Comparison of ENCODE assay signal across 12 cellular contexts in genomic region chr20:2109425-2110210, GRCh38. TPM values are rescaled to one million over a fixed set of nuclear protein-coding genes. Genes with fewer than 3 reads are reported as not detected.
DNase-seq lines count a peak whose midpoint lies in the region; ATAC-seq and TF ChIP-seq lines count a peak whose summit lies in the region.
"Had no signal": no experiment of that assay in that cellular context is flagged by ENCODE, and none has a peak within 500 bp of the region (broad histone marks: within the 10 kb centered on the region; RNA-seq: fewer than 3 reads in every experiment).

No MANE protein-coding gene starts in this region.

- H3K27me3 ChIP-seq in ACC112 (ENCODE audit: insufficient read depth, low read length) (no peaks in the 10 kb centered on the region), Loucy (ENCODE audit: insufficient read depth, low read length, poor library complexity, severe bottlenecking) (no peaks in the 10 kb centered on the region), esophagus squamous epithelium (no peaks in the 10 kb centered on the region)
- H3K27me3 ChIP-seq: foreskin keratinocyte, spleen had no signal

- DNase-seq in esophagus squamous epithelium (lab: John Stamatoyannopoulos, UW): no peak
- peak; percentile 46 for DNase-seq in mucosa of gallbladder (ENCODE audit: low spot score)
- no peak for DNase-seq in NCI-H1930 (lab: John Stamatoyannopoulos, UW)
- no peak for DNase-seq in GM03348 (ENCODE audit: low spot score)
- no peak for DNase-seq in hepatic stellate cell (ENCODE audit: low spot score)
- DNase-seq: activated effector memory CD4-positive, alpha-beta T cell treated with anti-CD3 and anti-CD28 coated beads, Interleukin-2, amount 50 U/mL, for 16 hours; NCI-H2081; spleen had no signal

- TF ChIP-seq CTCF in Loucy (conservative IDR thresholded peaks at IDR 0.05; ENCODE audit: low read length) (no peak), esophagus squamous epithelium (IDR thresholded peaks at IDR 0.05) (no peak)

- ATAC-seq in GM18870 (IDR thresholded peaks at IDR 0.05; ENCODE audit: unreplicated experiment): no peak

- H3K36me3 ChIP-seq in ACC112 (ENCODE audit: insufficient read depth, low read length) (peaks cover 8% of the 10 kb centered on the region; the same call in 1 of the 2 replicates), Loucy (ENCODE audit: insufficient read depth, low read length) (peaks cover 20% of the 10 kb centered on the region; the same call in 1 of the 2 replicates), esophagus squamous epithelium (peaks cover 0 to 50% (median 0%) of the 10 kb centered on the region in 3 donors)

- no peaks in the 10 kb centered on the region for H3F3A ChIP-seq in Loucy (ENCODE audit: low read depth)

- H4K20me1 ChIP-seq in Loucy (ENCODE audit: insufficient read depth, low read length, poor library complexity, severe bottlenecking): peaks cover 76% of the 10 kb centered on the region

- TF ChIP-seq POLR2A in esophagus squamous epithelium (IDR thresholded peaks at IDR 0.05): no peak

- H3K9me2 ChIP-seq in Loucy (replicated peaks; ENCODE audit: low read depth, low read length): no peaks in the 10 kb centered on the region

- intact Hi-C loops in esophagus squamous epithelium (cut with DNase I): no loop called here

- 47% methylated on average over 6 of the region's 6 CpGs for WGBS in esophagus squamous epithelium, 2 donors

- H3K9me3 ChIP-seq in Loucy (ENCODE audit: insufficient read depth, low read depth, low read length) (no peaks in the 10 kb centered on the region), esophagus squamous epithelium (no peaks in the 10 kb centered on the region)
- H3K9me3 ChIP-seq: spleen had no signal

- peaks cover 17% of the 10 kb centered on the region for H3K4me1 ChIP-seq in ACC112 (ENCODE audit: control insufficient read depth, insufficient read depth, low read length, unreplicated experiment)
- peaks cover 61% of the 10 kb centered on the region for H3K4me1 ChIP-seq in Loucy (ENCODE audit: insufficient read depth, low read length, poor library complexity, severe bottlenecking)
- H3K4me1 ChIP-seq in esophagus squamous epithelium: peaks cover 31 to 100% (median 58%) of the 10 kb centered on the region in 3 donors

- peak overlapping the region; percentile 91 for H3K4me2 ChIP-seq in Loucy (ENCODE audit: low read depth, low read length, poor library complexity, severe bottlenecking)

- H3K27ac ChIP-seq in ACC112 (ENCODE audit: low read depth, low read length) (peak overlapping the region; percentile 46), esophagus squamous epithelium (peak overlapping the region; percentile 26 to 75 (median 44))
- H3K27ac ChIP-seq: foreskin keratinocyte had no signal

- H2AFZ ChIP-seq in ACC112 (ENCODE audit: low read length, unreplicated experiment) (no peak overlapping the region), Loucy (ENCODE audit: low read length) (no peak overlapping the region)

- H3K4me3 ChIP-seq in ACC112 (ENCODE audit: low read depth, low read length) (peak overlapping the region; percentile 6; the same call in 1 of the 2 replicates), Loucy (ENCODE audit: low read length, poor library complexity, severe bottlenecking) (peak overlapping the region; percentile 18), esophagus squamous epithelium (no peak overlapping the region)
- H3K4me3 ChIP-seq: spleen had no signal

- no peak overlapping the region for H3K9ac ChIP-seq in Loucy (ENCODE audit: low read depth, low read length, poor library complexity, severe bottlenecking)

- H3K79me2 ChIP-seq in ACC112 (ENCODE audit: control insufficient read depth, insufficient read depth, low read length, unreplicated experiment) (peaks cover 92% of the 10 kb centered on the region), Loucy (ENCODE audit: insufficient read depth, low read length) (peaks cover 99% of the 10 kb centered on the region)

RNA-seq across cellular contexts. Expression of gene STK35, which starts 8.0 kb away (rescaled TPM):
- 10 to 100 TPM; 20.8 to 31.1 (median 26.1) TPM for total RNA-seq in esophagus squamous epithelium
- total RNA-seq in mucosa of gallbladder: 21.0 TPM

Comparison
In these comparisons a context has a peak if more than half of its experiments do, and no peak if none do; other contexts are left out.
1. H3K4me3 ChIP-seq: peak in ACC112 (single experiment) and Loucy (single experiment); none in esophagus squamous epithelium (0 of 4).